ENCODE assay signal across 13 cellular contexts in genomic region chr2:109677815-109678580, GRCh38.
DNase-seq lines count a peak whose midpoint lies in the region; ATAC-seq and TF ChIP-seq lines count a peak whose summit lies in the region.
"Had no signal": no experiment of that assay in that cellular context is flagged by ENCODE, and none has a peak within 500 bp of the region (broad histone marks: within the 10 kb centered on the region; RNA-seq: fewer than 3 reads in every experiment).

No MANE protein-coding gene starts in this region.

- H3K27ac ChIP-seq in upper lobe of left lung: peak overlapping the region in 3 of 4 donors; percentile 40 to 57 (median 53)
- no peak overlapping the region for H3K27ac ChIP-seq in CD8-positive, alpha-beta T cell (ENCODE audit: low read depth, low read length)
- H3K27ac ChIP-seq: A549 had no signal

- CTCF ChIA-PET in CD8-positive, alpha-beta T cell (lab: Charles Lee): no interaction called here

- DNase-seq in NCI-H748 (lab: John Stamatoyannopoulos, UW; ENCODE audit: unreplicated experiment) (peak; percentile 57), NCI-H748 treated with DMSO at 0.1 percent for 48 hours (lab: John Stamatoyannopoulos, UW) (no peak), ecto neural progenitor cell (ENCODE audit: low spot score) (peak; percentile 65), nephron progenitor cell (peak; percentile 32), upper lobe of left lung (peak in 1 of 2 donors; percentile 30), DMS153 (lab: John Stamatoyannopoulos, UW) (no peak)
- no peak for DNase-seq in CD8-positive, alpha-beta T cell
- DNase-seq: GOT3, KG1, NCI-H1930, NCI-H526 treated with DMSO at 0.1 percent for 48 hours had no signal

- WGBS in upper lobe of left lung, 2 donors: 69 to 80% methylated on average over 12 of the region's 12 CpGs

- H3K27me3 Mint-ChIP-seq in nephron progenitor cell (ENCODE audit: low read depth, poor library complexity): peaks cover 15% of the 10 kb centered on the region
- H3K27me3 Mint-ChIP-seq in CD8-positive, alpha-beta T cell (ENCODE audit: low read depth): peaks cover 2% of the 10 kb centered on the region

- TF ChIP-seq CTCF in nephron progenitor cell (IDR thresholded peaks at IDR 0.05) (no peak), upper lobe of left lung (IDR thresholded peaks at IDR 0.05) (no peak)
- no peak for TF ChIP-seq CTCF in CD8-positive, alpha-beta T cell (IDR thresholded peaks at IDR 0.05)

- H3K4me3 ChIP-seq in upper lobe of left lung: no peak overlapping the region
- H3K4me3 ChIP-seq in CD8-positive, alpha-beta T cell (ENCODE audit: low read depth, low read length): no peak overlapping the region
- H3K4me3 ChIP-seq: A549 had no signal

- H3K4me3 Mint-ChIP-seq in nephron progenitor cell: peak overlapping the region; percentile 1
- no peak overlapping the region for H3K4me3 Mint-ChIP-seq in CD8-positive, alpha-beta T cell

- TF ChIP-seq EP300 in upper lobe of left lung (IDR thresholded peaks at IDR 0.05): no peak

- peaks cover 59% of the 10 kb centered on the region for H3K4me1 Mint-ChIP-seq in nephron progenitor cell
- H3K4me1 Mint-ChIP-seq in CD8-positive, alpha-beta T cell (ENCODE audit: low read depth): peaks cover 3% of the 10 kb centered on the region

- peaks cover 46 to 56% (median 47%) of the 10 kb centered on the region in 4 donors for H3K4me1 ChIP-seq in upper lobe of left lung
- H3K4me1 ChIP-seq in CD8-positive, alpha-beta T cell (ENCODE audit: insufficient read depth, low read length): no peaks in the 10 kb centered on the region

- no peaks in the 10 kb centered on the region for H3K36me3 ChIP-seq in upper lobe of left lung
- no peaks in the 10 kb centered on the region for H3K36me3 ChIP-seq in CD8-positive, alpha-beta T cell (ENCODE audit: insufficient read depth, low read length)

- POLR2A ChIA-PET in CD8-positive, alpha-beta T cell (lab: Charles Lee): no interaction called here

- peak overlapping the region; percentile 41 for H3K27ac Mint-ChIP-seq in nephron progenitor cell
- H3K27ac Mint-ChIP-seq in CD8-positive, alpha-beta T cell: no peak overlapping the region

- H3K9me3 Mint-ChIP-seq in nephron progenitor cell: peaks cover 16% of the 10 kb centered on the region
- no peaks in the 10 kb centered on the region for H3K9me3 Mint-ChIP-seq in CD8-positive, alpha-beta T cell

- intact Hi-C loops in CD8-positive, alpha-beta T cell (cut with DNase I, micrococcal nuclease): no loop called here

- no peaks in the 10 kb centered on the region for H3K9me3 ChIP-seq in upper lobe of left lung
- H3K9me3 ChIP-seq in CD8-positive, alpha-beta T cell (ENCODE audit: low read length): no peaks in the 10 kb centered on the region
- H3K9me3 ChIP-seq: A549 had no signal

- no peaks in the 10 kb centered on the region for H3K36me3 Mint-ChIP-seq in nephron progenitor cell (ENCODE audit: low read depth)
- H3K36me3 Mint-ChIP-seq in CD8-positive, alpha-beta T cell: no peaks in the 10 kb centered on the region

- no peaks in the 10 kb centered on the region for H3K27me3 ChIP-seq in upper lobe of left lung
- no peaks in the 10 kb centered on the region for H3K27me3 ChIP-seq in CD8-positive, alpha-beta T cell (ENCODE audit: insufficient read depth, low read length)

- ATAC-seq in upper lobe of left lung (ENCODE audit: low FRiP score in 2 of 2): no peak
- no peak for ATAC-seq in GM18520 (IDR thresholded peaks at IDR 0.05; ENCODE audit: unreplicated experiment)
- no peak for ATAC-seq in CD8-positive, alpha-beta T cell

- no peak for TF ChIP-seq POLR2A in upper lobe of left lung (IDR thresholded peaks at IDR 0.05)

Comparison
In these comparisons a context has a peak if more than half of its experiments do, and no peak if none do; other contexts are left out.
1. DNase-seq: peak in NCI-H748 (single experiment), ecto neural progenitor cell (single experiment) and nephron progenitor cell (single experiment); none in NCI-H748 treated with DMSO at 0.1 percent for 48 hours (single experiment), DMS153 (single experiment) and CD8-positive, alpha-beta T cell (0 of 7).